12 cellular contexts compared by ENCODE assay signal in genomic region chr11:57775474-57775873, GRCh38. TPM values are rescaled to one million over a fixed set of nuclear protein-coding genes. Genes with fewer than 3 reads are reported as not detected.
DNase-seq lines count a peak whose midpoint lies in the region; ATAC-seq and TF ChIP-seq lines count a peak whose summit lies in the region.
"Had no signal": no experiment of that assay in that cellular context is flagged by ENCODE, and none has a peak within 500 bp of the region (broad histone marks: within the 10 kb centered on the region; RNA-seq: fewer than 3 reads in every experiment).

No MANE protein-coding gene starts in this region.

- no peak overlapping the region for H3K23ac ChIP-seq in neuronal stem cell (ENCODE audit: low read depth, low read length, poor library complexity)

- no peak overlapping the region for H3K4ac ChIP-seq in neuronal stem cell (ENCODE audit: low read length)

- no peak overlapping the region for H2BK12ac ChIP-seq in neuronal stem cell (ENCODE audit: low read length)

- intact Hi-C loops in heart left ventricle (cut with DNase I) (loop anchor here in 1 of 10 donors (10.0 kb wide), 1 partner anchor 249 kb away; the partner anchor contains the start of gene OR9Q1), cardiac septum (cut with DNase I) (no loop called here), aorta (cut with DNase I) (no loop called here)

- H4K91ac ChIP-seq in neuronal stem cell (ENCODE audit: low read depth, low read length, poor library complexity) = no peak overlapping the region

- WGBS in heart left ventricle, 4 donors = 30 to 37% (median 33%) methylated on average over 5 of the region's 5 CpGs
- no CpG with 5 or more reads among the region's 5 CpGs for WGBS in neuronal stem cell (ENCODE audit: extremely low coverage in 2 of 2, insufficient read length in 2 of 2, insufficient replicate concordance in 1 of 2), 2 donors
- WGBS in aorta, 2 donors = 40 to 41% methylated on average over 5 of the region's 5 CpGs

- H3K4me2 ChIP-seq in fibroblast of lung (ENCODE audit: extremely low read depth, insufficient read depth, low read length) (peak overlapping the region; percentile 42), neuronal stem cell (ENCODE audit: insufficient read depth, low read length, poor library complexity, severe bottlenecking) (no peak overlapping the region)

- H3K4me3 ChIP-seq in heart left ventricle (peak overlapping the region in 9 of 12 donors; percentile 13 to 51 (median 23)), fibroblast of lung (replicated peaks in 1 of 4; ENCODE audit: control extremely low read depth in 1 of 4, insufficient read depth in 1 of 4, low read depth in 3 of 4, low read length in 4 of 4) (peak overlapping the region in 2 of 4 experiments; percentile 22 to 42), neuronal stem cell (ENCODE audit: low read length in 2 of 2) (no peak overlapping the region), aorta (ENCODE audit: low read length in 2 of 2) (no peak overlapping the region)

- peaks cover 92% of the 10 kb centered on the region for H3K79me2 ChIP-seq in fibroblast of lung (ENCODE audit: control insufficient read depth, insufficient read depth, low read length)

- H4K8ac ChIP-seq in neuronal stem cell (ENCODE audit: low read depth, low read length) = no peak overlapping the region

- no peak overlapping the region for H2AK5ac ChIP-seq in neuronal stem cell (ENCODE audit: low read depth, low read length)

- no peak overlapping the region for H2BK5ac ChIP-seq in neuronal stem cell (ENCODE audit: low read length)

- H3K9ac ChIP-seq in fibroblast of lung (ENCODE audit: insufficient read depth, low read length) = no peak overlapping the region
- no peak overlapping the region for H3K9ac ChIP-seq in neuronal stem cell (ENCODE audit: low read depth, low read length, poor library complexity)

- peaks cover 2% of the 10 kb centered on the region for H3K79me1 ChIP-seq in neuronal stem cell (ENCODE audit: low read depth, low read length)

- TF ChIP-seq POLR2A in heart left ventricle (IDR thresholded peaks at IDR 0.05) = no peak

- H3K4me1 ChIP-seq in heart left ventricle (peaks cover 15 to 100% (median 96%) of the 10 kb centered on the region in 12 donors), fibroblast of lung (ENCODE audit: control insufficient read depth, extremely low read depth, insufficient read depth, low read length) (peaks cover 29% of the 10 kb centered on the region), neuronal stem cell (ENCODE audit: control insufficient read depth in 2 of 2, insufficient read depth in 1 of 2, low read depth in 1 of 2, low read length in 2 of 2) (peaks cover 27 to 35% of the 10 kb centered on the region in 2 donors), aorta (ENCODE audit: control insufficient read depth in 1 of 2, insufficient read depth in 2 of 2, low read length in 2 of 2) (peaks cover 19 to 38% of the 10 kb centered on the region in 2 donors)

- no peaks in the 10 kb centered on the region for H3K9me3 ChIP-seq in heart left ventricle
- no peaks in the 10 kb centered on the region for H3K9me3 ChIP-seq in fibroblast of lung (ENCODE audit: control insufficient read depth, insufficient read depth, low read depth, low read length)
- H3K9me3 ChIP-seq in neuronal stem cell (replicated peaks in 1 of 2; ENCODE audit: control insufficient read depth in 2 of 2, insufficient read depth in 1 of 2, low read depth in 1 of 2, low read length in 2 of 2) = peaks cover 0 to 2% of the 10 kb centered on the region in 2 donors
- H3K9me3 ChIP-seq in aorta (ENCODE audit: control insufficient read depth, low read length) = no peaks in the 10 kb centered on the region

- H3K27ac ChIP-seq in heart left ventricle = peak overlapping the region; percentile 29 to 97 (median 90)
- H3K27ac ChIP-seq in fibroblast of lung (ENCODE audit: insufficient read depth, low read length) = peak overlapping the region; percentile 63
- H3K27ac ChIP-seq in neuronal stem cell (replicated peaks; ENCODE audit: low read length) = peak overlapping the region; percentile 75
- H3K27ac ChIP-seq in aorta (ENCODE audit: low read depth in 1 of 2, low read length in 2 of 2) = peak overlapping the region; percentile 52 to 59
- H3K27ac ChIP-seq: HL-60 had no signal

- no peaks in the 10 kb centered on the region for H3K27me3 ChIP-seq in heart left ventricle
- H3K27me3 ChIP-seq in fibroblast of lung (ENCODE audit: control insufficient read depth, insufficient read depth, low read length) = no peaks in the 10 kb centered on the region
- no peaks in the 10 kb centered on the region for H3K27me3 ChIP-seq in neuronal stem cell (ENCODE audit: control insufficient read depth in 3 of 3, insufficient read depth in 3 of 3, low read depth in 1 of 3, low read length in 3 of 3)
- H3K27me3 ChIP-seq in aorta (ENCODE audit: control insufficient read depth in 1 of 2, insufficient read depth in 2 of 2, low read length in 1 of 2) = no peaks in the 10 kb centered on the region

- H2AFZ ChIP-seq in fibroblast of lung (ENCODE audit: low read length) = no peak overlapping the region
- H2AFZ ChIP-seq in neuronal stem cell (ENCODE audit: low read length) = no peak overlapping the region

- no peak overlapping the region for H2BK120ac ChIP-seq in neuronal stem cell (ENCODE audit: low read depth, low read length)

- no peak overlapping the region for H3K14ac ChIP-seq in neuronal stem cell (ENCODE audit: low read length)

- no peak overlapping the region for H3K18ac ChIP-seq in neuronal stem cell (ENCODE audit: low read length)

- H3K36me3 ChIP-seq in heart left ventricle (no peaks in the 10 kb centered on the region), fibroblast of lung (ENCODE audit: control insufficient read depth, insufficient read depth, low read length) (no peaks in the 10 kb centered on the region), neuronal stem cell (replicated peaks in 1 of 2; ENCODE audit: control insufficient read depth in 2 of 2, insufficient read depth in 2 of 2, low read length in 2 of 2) (peaks cover 0 to 25% of the 10 kb centered on the region in 2 donors), aorta (ENCODE audit: control insufficient read depth in 1 of 2, insufficient read depth in 2 of 2, low read length in 1 of 2) (no peaks in the 10 kb centered on the region)

- DNase-seq in heart left ventricle (peak in 4 of 5 donors; percentile 48 to 61 (median 55)), cardiac septum (ENCODE audit: low spot score) (no peak), fibroblast of lung (ENCODE audit: low read depth in 2 of 2) (no peak), neuronal stem cell (ENCODE audit: low spot score) (no peak), aorta (no peak), NOMO-1 treated with DMSO at 0.1 percent for 48 hours (lab: John Stamatoyannopoulos, UW; ENCODE audit: unreplicated experiment) (no peak)
- DNase-seq: NCI-H2107, T-helper 17 cell had no signal

- H2BK15ac ChIP-seq in neuronal stem cell (ENCODE audit: low read length) = no peak overlapping the region

- ATAC-seq in heart left ventricle (peak in 1 of 4 donors; percentile 8), aorta (ENCODE audit: low FRiP score) (no peak), GM18519 (IDR thresholded peaks at IDR 0.05; ENCODE audit: low FRiP score, unreplicated experiment) (no peak), GM19397 (IDR thresholded peaks at IDR 0.05; ENCODE audit: unreplicated experiment) (no peak)
- ATAC-seq: activated T-helper 17 cell treated with anti-CD3 and anti-CD28 coated beads, Interleukin-2, amount 50 U/mL, for 72 hours; T-helper 17 cell had no signal

- no peaks in the 10 kb centered on the region for H4K20me1 ChIP-seq in fibroblast of lung (ENCODE audit: control insufficient read depth, extremely low read depth, insufficient read depth, low read length)

- TF ChIP-seq CTCF in heart left ventricle (IDR thresholded peaks at IDR 0.05) (no peak), fibroblast of lung (conservative IDR thresholded peaks at IDR 0.05 in 1 of 2, IDR thresholded peaks at IDR 0.05 in 1 of 2; ENCODE audit: low read depth in 1 of 2, low read length in 2 of 2) (no peak)

RNA-seq across cellular contexts. Expression of gene CTNND1, which starts 13.9 kb away (rescaled TPM):
- total RNA-seq in heart left ventricle = 100 to 1,000 TPM in 1 of 9 donors, 10 to 100 TPM in 8; 51.4 to 105 (median 60.8) TPM
- 10 to 100 TPM; 19.7 to 40.3 TPM for polyA plus RNA-seq in heart left ventricle
- total RNA-seq in cardiac septum = 73.8 TPM
- total RNA-seq in fibroblast of lung = 71.7 and 103 TPM in 2 replicates
- polyA plus RNA-seq in fibroblast of lung = 113 and 190 TPM in 2 replicates
- polyA plus RNA-seq in fibroblast of lung (2012) = 82.9 and 133 TPM in 2 replicates
- 553 and 835 TPM in 2 replicates for polyA minus RNA-seq in fibroblast of lung (ENCODE audit: low replicate concordance)
- polyA plus RNA-seq in neuronal stem cell (2013, experiment 1 of 2) = 80.5 TPM
- 79.9 TPM for polyA plus RNA-seq in neuronal stem cell (2013, experiment 2 of 2)
- 100 to 1,000 TPM; 167 to 213 TPM for total RNA-seq in aorta
- polyA plus RNA-seq in aorta = 10 to 100 TPM; 31.6 to 35.8 TPM

RNA-seq across cellular contexts. Expression of gene BTBD18, which starts 23.9 kb away (rescaled TPM):
- total RNA-seq in heart left ventricle = not detected
- under 1 TPM in 1 of 2 donors, not detected in 1; 0.11 TPM for polyA plus RNA-seq in heart left ventricle
- not detected for total RNA-seq in cardiac septum
- not detected in 2 replicates for total RNA-seq in fibroblast of lung
- polyA plus RNA-seq in fibroblast of lung = not detected in 2 replicates
- 0.05 TPM in 1 of 2 replicates, not detected in the other for polyA plus RNA-seq in fibroblast of lung (2012)
- not detected in 2 replicates for polyA minus RNA-seq in fibroblast of lung (ENCODE audit: low replicate concordance)
- polyA plus RNA-seq in neuronal stem cell (2013, experiment 1 of 2) = not detected
- polyA plus RNA-seq in neuronal stem cell (2013, experiment 2 of 2) = not detected
- not detected for total RNA-seq in aorta
- under 1 TPM in 1 of 2 donors, not detected in 1; 0.05 TPM for polyA plus RNA-seq in aorta
- total RNA-seq: activated T-helper 17 cell treated with anti-CD3 and anti-CD28 coated beads, Interleukin-2, amount 50 U/mL, for 72 hours; T-helper 17 cell had no signal

RNA-seq across cellular contexts. Expression of gene SELENOH, which starts 34.2 kb away (rescaled TPM):
- total RNA-seq in heart left ventricle = 100 to 1,000 TPM in 1 of 9 donors, 10 to 100 TPM in 8; 56.8 to 134 (median 85.7) TPM
- polyA plus RNA-seq in heart left ventricle = 100 to 1,000 TPM in 1 of 2 donors, 10 to 100 TPM in 1; 68.8 to 116 TPM
- 85.5 TPM for total RNA-seq in cardiac septum
- 93.0 and 99.1 TPM in 2 replicates for total RNA-seq in fibroblast of lung
- 69.6 and 73.3 TPM in 2 replicates for polyA plus RNA-seq in fibroblast of lung
- polyA plus RNA-seq in fibroblast of lung (2012) = 133 and 173 TPM in 2 replicates
- 3.7 and 6.8 TPM in 2 replicates for polyA minus RNA-seq in fibroblast of lung (ENCODE audit: low replicate concordance)
- polyA plus RNA-seq in neuronal stem cell (2013, experiment 1 of 2) = 227 TPM
- 230 TPM for polyA plus RNA-seq in neuronal stem cell (2013, experiment 2 of 2)
- total RNA-seq in aorta = 10 to 100 TPM; 65.0 to 75.1 TPM
- polyA plus RNA-seq in aorta = 100 to 1,000 TPM; 126 to 158 TPM

Comparison
In these comparisons a context has a peak if more than half of its experiments do, and no peak if none do; other contexts are left out.
1. DNase-seq: peak in heart left ventricle (4 of 5); none in cardiac septum (single experiment), fibroblast of lung (0 of 2), neuronal stem cell (single experiment), aorta (0 of 2) and NOMO-1 treated with DMSO at 0.1 percent for 48 hours (single experiment).
2. H3K4me3 ChIP-seq: peak in heart left ventricle (9 of 12); none in neuronal stem cell (0 of 2) and aorta (0 of 2).
3. Peak in every context shown above with its lines, with median percentiles within 50 percentile points of each other: H3K27ac ChIP-seq.